ENCODE assay signal across 9 cellular contexts in the genomic region with DNA sequence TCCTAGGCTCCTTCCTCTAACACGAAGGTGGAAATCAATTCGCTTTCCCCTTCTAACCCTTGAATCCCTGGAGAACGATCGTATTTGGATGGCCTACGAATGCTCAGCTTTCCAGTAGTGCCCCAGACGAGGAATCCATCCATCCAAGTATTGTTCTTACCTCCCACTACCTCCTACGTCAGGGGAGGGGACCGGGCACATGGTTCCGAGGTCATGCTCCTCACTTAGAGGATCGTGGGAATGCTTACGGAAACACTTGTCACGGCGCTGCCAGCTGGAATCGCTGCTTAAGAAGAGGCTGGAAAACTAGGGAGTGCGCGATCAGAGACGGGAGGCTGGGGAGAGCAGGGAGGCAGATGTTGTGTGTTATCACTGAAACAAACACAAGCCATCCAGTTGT. TPM values are rescaled to one million over a fixed set of nuclear protein-coding genes. Genes with fewer than 3 reads are reported as not detected.
DNase-seq lines count a peak whose midpoint lies in the region; ATAC-seq, FAIRE-seq and TF ChIP-seq lines count a peak whose summit lies in the region.
"Had no signal": no experiment of that assay in that cellular context is flagged by ENCODE, and none has a peak within 500 bp of the region (broad histone marks: within the 10 kb centered on the region; RNA-seq: fewer than 3 reads in every experiment).

No MANE protein-coding gene starts in this region.

- H4K20me1 ChIP-seq in endothelial cell of umbilical vein (replicated peaks; ENCODE audit: control insufficient read depth, extremely low read depth, insufficient read depth, low read length) (peaks cover 2% of the 10 kb centered on the region), MM.1S (ENCODE audit: insufficient read depth, low read length) (peaks cover 4% of the 10 kb centered on the region; the same call in 1 of the 2 replicates)

- H3K4me1 Mint-ChIP-seq in activated naive CD8-positive, alpha-beta T cell treated with anti-CD3 and anti-CD28 coated beads, Interleukin-2, amount 50 U/mL, for 24 hours: peaks cover 88% of the 10 kb centered on the region

- TF ChIP-seq POLR2A in endothelial cell of umbilical vein (IDR thresholded peaks at IDR 0.05; ENCODE audit: low read depth, low read length): no peak

- H3K9me3 ChIP-seq in endothelial cell of umbilical vein (replicated peaks; ENCODE audit: control insufficient read depth, insufficient read depth, low read length): no peaks in the 10 kb centered on the region
- no peaks in the 10 kb centered on the region for H3K9me3 ChIP-seq in thoracic aorta
- no peaks in the 10 kb centered on the region for H3K9me3 ChIP-seq in MM.1S (replicated peaks; ENCODE audit: insufficient read depth, low read length)

- no peaks in the 10 kb centered on the region for H3K9me2 ChIP-seq in MM.1S (replicated peaks; ENCODE audit: insufficient read depth, low read length)

- no peaks in the 10 kb centered on the region for H3K9me3 Mint-ChIP-seq in activated naive CD8-positive, alpha-beta T cell treated with anti-CD3 and anti-CD28 coated beads, Interleukin-2, amount 50 U/mL, for 24 hours

- CTCF ChIA-PET in endothelial cell of umbilical vein (lab: Charles Lee): interaction anchor here (0.7 to 2.7 kb wide), 9 partner anchors 8 to 216 kb away, joined by 3 to 12 read pairs (median 3); a partner anchor contains a TSS

- no peaks in the 10 kb centered on the region for H3F3A ChIP-seq in MM.1S (ENCODE audit: insufficient read depth, low read length)

- TF ChIP-seq CTCF in endothelial cell of umbilical vein (IDR thresholded peaks at IDR 0.05; ENCODE audit: extremely low read depth in 1 of 2, insufficient read depth in 1 of 2, low read depth in 1 of 2, low read length in 2 of 2) (no peak), thoracic aorta (IDR thresholded peaks at IDR 0.05) (no peak), MM.1S (IDR thresholded peaks at IDR 0.05; ENCODE audit: low read length) (no peak)

- peak overlapping the region; percentile 94 for H3K27ac Mint-ChIP-seq in activated naive CD8-positive, alpha-beta T cell treated with anti-CD3 and anti-CD28 coated beads, Interleukin-2, amount 50 U/mL, for 24 hours

- dilution Hi-C loops in endothelial cell of umbilical vein (cut with MboI; ENCODE audit: extremely low pct_ligation_motif_present, low sequenced_read_pairs): no loop called here

- DNase-seq in activated naive CD8-positive, alpha-beta T cell treated with anti-CD3 and anti-CD28 coated beads, Interleukin-2, amount 50 U/mL, for 24 hours: no peak
- DNase-seq in endothelial cell of umbilical vein (ENCODE audit: low read depth, low spot score) (peak; percentile 97), mucosa of gallbladder (ENCODE audit: low spot score) (peak; percentile 57), thoracic aorta (ENCODE audit: low spot score) (peak; percentile 64), HK-2 (ENCODE audit: unreplicated experiment) (no peak), MM.1S (no peak), superior temporal gyrus (ENCODE audit: extremely low spot score) (no peak)

- H3K4me3 Mint-ChIP-seq in activated naive CD8-positive, alpha-beta T cell treated with anti-CD3 and anti-CD28 coated beads, Interleukin-2, amount 50 U/mL, for 24 hours: no peak overlapping the region

- no peak for ATAC-seq in activated naive CD8-positive, alpha-beta T cell treated with anti-CD3 and anti-CD28 coated beads, Interleukin-2, amount 50 U/mL, for 24 hours
- ATAC-seq in thoracic aorta (ENCODE audit: insufficient number of reproducible peaks, low FRiP score, low read depth): peak; percentile 34

- POLR2A ChIA-PET in endothelial cell of umbilical vein (lab: Charles Lee): interaction anchor here (0.8 to 1.0 kb wide), 2 partner anchors 12 to 39 kb away, joined by 3 read pairs; no protein-coding TSS in a partner anchor

- peaks cover 35% of the 10 kb centered on the region for H3K36me3 Mint-ChIP-seq in activated naive CD8-positive, alpha-beta T cell treated with anti-CD3 and anti-CD28 coated beads, Interleukin-2, amount 50 U/mL, for 24 hours (ENCODE audit: low read depth)

- H3K27me3 Mint-ChIP-seq in activated naive CD8-positive, alpha-beta T cell treated with anti-CD3 and anti-CD28 coated beads, Interleukin-2, amount 50 U/mL, for 24 hours: no peaks in the 10 kb centered on the region

- intact Hi-C loops in endothelial cell of umbilical vein (cut with micrococcal nuclease): loop anchor here (1.0 to 5.0 kb wide), 7 partner anchors 8 to 207 kb away; a partner anchor contains a TSS

- H2AFZ ChIP-seq in endothelial cell of umbilical vein (ENCODE audit: low read depth, low read length): no peak overlapping the region
- H2AFZ ChIP-seq in MM.1S (ENCODE audit: low read length): no peak overlapping the region

- no peaks in the 10 kb centered on the region for H3K36me3 ChIP-seq in endothelial cell of umbilical vein (ENCODE audit: control insufficient read depth in 2 of 2, extremely low read depth in 1 of 2, insufficient read depth in 2 of 2, low read length in 2 of 2)
- H3K36me3 ChIP-seq in thoracic aorta: no peaks in the 10 kb centered on the region
- H3K36me3 ChIP-seq in MM.1S (replicated peaks; ENCODE audit: insufficient read depth, low read length): no peaks in the 10 kb centered on the region; the same call in 1 of the 2 replicates

- peak; percentile 79 for FAIRE-seq in endothelial cell of umbilical vein (lab: Jason Lieb, UNC)
- FAIRE-seq: GM12891 had no signal

- BruUV-seq in endothelial cell of umbilical vein (replicated peaks; lab: Mats Ljungman, UMichigan): no TSS peak

- H3K9ac ChIP-seq in endothelial cell of umbilical vein (replicated peaks; ENCODE audit: extremely low read depth, insufficient read depth, low read length): peak overlapping the region; percentile 35
- no peak overlapping the region for H3K9ac ChIP-seq in MM.1S (ENCODE audit: low read length)
- H3K9ac ChIP-seq: KMS-11 had no signal

- no peaks in the 10 kb centered on the region for H3K9me1 ChIP-seq in endothelial cell of umbilical vein (replicated peaks; ENCODE audit: control insufficient read depth, extremely low read depth, insufficient read depth, low read length)

- peak overlapping the region; percentile 73 for H3K27ac ChIP-seq in endothelial cell of umbilical vein (ENCODE audit: insufficient read depth, low read depth, low read length)
- H3K27ac ChIP-seq in thoracic aorta: peak overlapping the region; percentile 82 to 88
- H3K27ac ChIP-seq in MM.1S (ENCODE audit: low read length): no peak overlapping the region
- H3K27ac ChIP-seq: KMS-11 had no signal

- H3K79me2 ChIP-seq in endothelial cell of umbilical vein (ENCODE audit: control insufficient read depth, insufficient read depth, low read length) (peaks cover 85% of the 10 kb centered on the region), MM.1S (ENCODE audit: low read length) (peaks cover 93% of the 10 kb centered on the region)

- H3K4me3 ChIP-seq in endothelial cell of umbilical vein (replicated peaks in 1 of 3; ENCODE audit: insufficient read depth in 1 of 3, low read depth in 1 of 3, low read length in 3 of 3): no peak overlapping the region
- H3K4me3 ChIP-seq in thoracic aorta: peak overlapping the region; percentile 41
- no peak overlapping the region for H3K4me3 ChIP-seq in MM.1S (ENCODE audit: low read length)

- peaks cover 52% of the 10 kb centered on the region for H3K4me1 ChIP-seq in endothelial cell of umbilical vein (ENCODE audit: control insufficient read depth, extremely low read depth, insufficient read depth, low read length)
- H3K4me1 ChIP-seq in thoracic aorta (ENCODE audit: control insufficient read depth in 1 of 2, low read depth in 2 of 2): peaks cover 95 to 100% of the 10 kb centered on the region in 2 donors
- H3K4me1 ChIP-seq in MM.1S (ENCODE audit: low read length): no peaks in the 10 kb centered on the region

- peak overlapping the region; percentile 49 for H3K4me2 ChIP-seq in endothelial cell of umbilical vein (ENCODE audit: insufficient read depth, low read length)
- no peak overlapping the region for H3K4me2 ChIP-seq in MM.1S (ENCODE audit: low read depth, low read length)
- H3K4me2 ChIP-seq: KMS-11 had no signal

- H3K27me3 ChIP-seq in endothelial cell of umbilical vein (ENCODE audit: control insufficient read depth in 2 of 2, insufficient read depth in 2 of 2, low read length in 2 of 2): no peaks in the 10 kb centered on the region
- H3K27me3 ChIP-seq in thoracic aorta (replicated peaks; ENCODE audit: insufficient read depth): no peaks in the 10 kb centered on the region
- H3K27me3 ChIP-seq in MM.1S (replicated peaks; ENCODE audit: insufficient read depth, low read length): no peaks in the 10 kb centered on the region

TF ChIP-seq in endothelial cell of umbilical vein, 7 proteins besides CTCF, POLR2A, EP300 and RAD21:
- TF ChIP-seq, protein P1, sequence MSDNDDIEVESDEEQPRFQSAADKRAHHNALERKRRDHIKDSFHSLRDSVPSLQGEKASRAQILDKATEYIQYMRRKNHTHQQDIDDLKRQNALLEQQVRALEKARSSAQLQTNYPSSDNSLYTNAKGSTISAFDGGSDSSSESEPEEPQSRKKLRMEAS (IDR thresholded peaks at IDR 0.05; ENCODE audit: insufficient read depth, insufficient read length): peak; percentile 66
- TF ChIP-seq MYC (IDR thresholded peaks at IDR 0.05; ENCODE audit: low read depth, low read length) (peak; percentile 52), GATA2 (IDR thresholded peaks at IDR 0.05; ENCODE audit: insufficient read depth, insufficient read length, low read depth, low read length) (no peak)

RNA-seq across cellular contexts. Expression of a gene that starts 47.4 kb away (rescaled TPM):
- total RNA-seq in endothelial cell of umbilical vein (339 and 347 TPM in 2 replicates), mucosa of gallbladder (255 TPM), thoracic aorta (100 to 1,000 TPM; 119 to 174 TPM)
- 145 and 196 TPM in 2 replicates for polyA plus RNA-seq in endothelial cell of umbilical vein
- polyA plus RNA-seq in endothelial cell of umbilical vein (2011; cell fraction: cytosol; rRNA removed): 324 and 349 TPM in 2 replicates
- 134 and 156 TPM in 2 replicates for polyA plus RNA-seq in endothelial cell of umbilical vein (2011; cell fraction: nucleus; rRNA removed)
- polyA plus RNA-seq in endothelial cell of umbilical vein (2012): 289 and 327 TPM in 2 replicates
- polyA minus RNA-seq in endothelial cell of umbilical vein: 88.2 and 117 TPM in 2 replicates
- 35.2 TPM for polyA minus RNA-seq in endothelial cell of umbilical vein (2011; cell fraction: cytosol; rRNA and poly(A)+ RNA removed)
- polyA minus RNA-seq in endothelial cell of umbilical vein (2011; cell fraction: nucleus; rRNA and poly(A)+ RNA removed): 33.1 and 43.8 TPM in 2 replicates

Comparison
In these comparisons a context has a peak if more than half of its experiments do, and no peak if none do; other contexts are left out.
1. DNase-seq: peak in endothelial cell of umbilical vein (single experiment), mucosa of gallbladder (single experiment) and thoracic aorta (single experiment); none in activated naive CD8-positive, alpha-beta T cell treated with anti-CD3 and anti-CD28 coated beads, Interleukin-2, amount 50 U/mL, for 24 hours (single experiment), HK-2 (single experiment), MM.1S (single experiment) and superior temporal gyrus (single experiment).